ENCODE assay signal across 25 cellular contexts in genomic region chr10:131833446-131834080, GRCh38.
A peak's percentile ranks its signal among the peaks of the same experiment; 100 is the strongest.
DNase-seq lines count a peak whose midpoint lies in the region; ATAC-seq, FAIRE-seq and TF ChIP-seq lines count a peak whose summit lies in the region.
"Had no signal": no experiment of that assay in that cellular context is flagged by ENCODE, and none has a peak within 500 bp of the region (broad histone marks: within the 10 kb centered on the region; RNA-seq: fewer than 3 reads in every experiment).

No MANE protein-coding gene starts in this region.

- intact Hi-C loops in Right ventricle myocardium superior (cut with DNase I) (no loop called here), left cardiac atrium (cut with DNase I) (no loop called here), kidney (cut with DNase I) (no loop called here), posterior vena cava (cut with DNase I) (no loop called here)

- H3K4me3 ChIP-seq in kidney (ENCODE audit: low read length in 2 of 2) = no peak overlapping the region
- H3K4me3 ChIP-seq: GM23248, HAP-1, SK-N-MC had no signal

- FAIRE-seq in kidney (lab: Jason Lieb, UNC) = no peak
- FAIRE-seq: G401.6, GM12892 had no signal

- peaks cover 2 to 4% of the 10 kb centered on the region in 2 donors for H3K9me3 ChIP-seq in kidney (ENCODE audit: control insufficient read depth in 1 of 2, low read length in 2 of 2)
- H3K9me3 ChIP-seq: HAP-1 had no signal

- H3K9ac ChIP-seq in kidney (ENCODE audit: low read length in 2 of 2) = no peak overlapping the region
- H3K9ac ChIP-seq: GM23248 had no signal

- no peak for TF ChIP-seq CTCF in kidney (IDR thresholded peaks at IDR 0.05; ENCODE audit: borderline replicate concordance, extremely low read depth, insufficient read depth)

- no peaks in the 10 kb centered on the region for H3K36me3 ChIP-seq in kidney (ENCODE audit: control insufficient read depth in 1 of 2, insufficient read depth in 2 of 2, low read length in 2 of 2)
- H3K36me3 ChIP-seq: HAP-1 had no signal

- no peak for ATAC-seq in Right ventricle myocardium superior (ENCODE audit: poor library complexity)
- no peak for ATAC-seq in left cardiac atrium
- no peak for ATAC-seq in HG03354 (IDR thresholded peaks at IDR 0.05; ENCODE audit: poor library complexity, severe bottlenecking, unreplicated experiment)

- H3K4me1 ChIP-seq in kidney (ENCODE audit: control insufficient read depth in 1 of 2, insufficient read depth in 1 of 2, low read depth in 1 of 2, low read length in 2 of 2) = no peaks in the 10 kb centered on the region
- H3K4me1 ChIP-seq: HAP-1 had no signal

- DNase-seq in Right ventricle myocardium superior (peak; percentile 24), left cardiac atrium (no peak), kidney (peak; percentile 56), posterior vena cava (ENCODE audit: low spot score) (peak; percentile 67), HuH-7.5 (ENCODE audit: low spot score) (no peak), NK-92 (lab: John Stamatoyannopoulos, UW; ENCODE audit: unreplicated experiment) (no peak)
- DNase-seq: AML-193; C1 segment of cervical spinal cord; CD8-positive, alpha-beta memory T cell; GM23248; KG1; NCI-H1092; NCI-H1436; NCI-H187 treated with DMSO at 0.1 percent for 48 hours; NCI-H226; NCI-H524; NCI-H774; OCI-M1; SHP77 treated with DMSO at 0.1 percent for 48 hours had no signal

- no peak overlapping the region for H3K27ac ChIP-seq in kidney (ENCODE audit: low read depth in 2 of 2, low read length in 2 of 2)
- H3K27ac ChIP-seq: GM23248, HL-60, SK-N-MC had no signal

Comparison
In these comparisons a context has a peak if more than half of its experiments do, and no peak if none do; other contexts are left out.
1. DNase-seq: peak in Right ventricle myocardium superior (single experiment), kidney (single experiment) and posterior vena cava (single experiment); none in left cardiac atrium (single experiment), HuH-7.5 (single experiment) and NK-92 (single experiment).